ENCODE assay signal across 8 cellular contexts in the genomic region with DNA sequence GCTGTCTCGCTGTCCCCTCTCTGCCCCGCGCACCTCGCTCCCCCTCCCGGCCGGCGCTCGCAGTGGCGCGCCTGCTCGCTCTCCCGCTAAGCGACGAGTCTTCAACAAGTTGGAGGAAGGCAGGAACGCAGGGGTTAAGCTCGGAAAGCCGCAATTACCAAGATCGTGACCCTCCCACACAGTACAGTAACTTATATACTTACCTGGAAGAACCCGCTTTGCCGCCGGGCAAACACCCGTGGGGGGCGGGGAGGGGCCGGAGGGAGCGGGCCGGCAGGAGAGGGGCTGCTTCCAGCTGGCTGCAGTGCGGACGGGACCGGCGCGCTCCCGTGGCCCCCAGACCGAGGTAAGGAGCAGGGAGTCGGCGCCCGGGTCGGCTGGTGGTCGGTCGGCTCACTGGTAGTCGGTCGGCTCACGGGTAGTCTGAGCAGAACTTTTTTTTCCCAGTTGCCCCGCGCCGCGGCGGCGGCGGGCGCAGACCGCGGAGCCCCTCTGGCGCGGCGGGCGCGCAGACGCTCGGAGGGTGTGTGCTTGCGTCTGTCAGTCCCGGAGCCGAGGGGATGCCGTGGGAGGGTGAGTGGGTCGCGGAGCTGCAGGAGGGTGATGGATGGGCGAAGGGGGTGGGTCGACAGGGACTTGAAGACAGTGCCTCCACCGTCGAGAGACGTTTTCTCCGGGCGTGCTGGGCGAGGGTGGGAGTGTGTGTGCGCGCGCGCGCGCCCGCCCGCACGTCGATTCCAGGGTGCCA.
DNase-seq lines count a peak whose midpoint lies in the region; ATAC-seq and TF ChIP-seq lines count a peak whose summit lies in the region.

No MANE protein-coding gene starts in this region.

- no peaks in the 10 kb centered on the region for H3K9me3 ChIP-seq in mesenchymal stem cell (ENCODE audit: control insufficient read depth, low read length)
- no peaks in the 10 kb centered on the region for H3K9me3 ChIP-seq in thoracic aorta

- ATAC-seq in HG03103 (IDR thresholded peaks at IDR 0.05; ENCODE audit: low read depth, unreplicated experiment) (peak; percentile 55), SK-N-SH treated with all-trans-retinoic acid at 6 μM for 48 hours (peak; percentile 60), thoracic aorta (ENCODE audit: insufficient number of reproducible peaks, low FRiP score, low read depth) (no peak), HG02588 (IDR thresholded peaks at IDR 0.05; ENCODE audit: unreplicated experiment) (no peak)

- no peak overlapping the region for H2BK120ac ChIP-seq in mesenchymal stem cell (ENCODE audit: low read depth, low read length)

- intact Hi-C loops in dendritic cell treated with granulocyte-macrophage colony-stimulating factor and Interleukin-4, amounts not matched to agents 40 ng/mL and 50 ng/mL, for 4 days (cut with micrococcal nuclease) = no loop called here

- H3K27ac Mint-ChIP-seq in dendritic cell treated with granulocyte-macrophage colony-stimulating factor and Interleukin-4, amounts not matched to agents 40 ng/mL and 50 ng/mL, for 4 days = no peak overlapping the region

- H3K4me3 Mint-ChIP-seq in dendritic cell treated with granulocyte-macrophage colony-stimulating factor and Interleukin-4, amounts not matched to agents 40 ng/mL and 50 ng/mL, for 4 days = peak overlapping the region; percentile 54

- H3K4me3 ChIP-seq in mesenchymal stem cell (ENCODE audit: insufficient read depth in 1 of 2, low read depth in 1 of 2, low read length in 2 of 2) (peak overlapping the region; percentile 47 to 79), thoracic aorta (peak overlapping the region; percentile 74)

- under 1% methylated on average over 65 of the region's 83 CpGs for WGBS in mesenchymal stem cell

- peak overlapping the region; percentile 51 for H3K9ac ChIP-seq in mesenchymal stem cell (ENCODE audit: low read length)

- no peak overlapping the region for H3K4ac ChIP-seq in mesenchymal stem cell (ENCODE audit: low read depth in 1 of 2, low read length in 2 of 2)

- H3K36me3 Mint-ChIP-seq in dendritic cell treated with granulocyte-macrophage colony-stimulating factor and Interleukin-4, amounts not matched to agents 40 ng/mL and 50 ng/mL, for 4 days (ENCODE audit: low read depth) = no peaks in the 10 kb centered on the region

- no peak overlapping the region for H2BK5ac ChIP-seq in mesenchymal stem cell (ENCODE audit: low read depth, low read length, poor library complexity, severe bottlenecking)

- H3K27me3 Mint-ChIP-seq in dendritic cell treated with granulocyte-macrophage colony-stimulating factor and Interleukin-4, amounts not matched to agents 40 ng/mL and 50 ng/mL, for 4 days = peaks cover 98% of the 10 kb centered on the region

- no peak overlapping the region for H2BK12ac ChIP-seq in mesenchymal stem cell (ENCODE audit: low read length in 2 of 2)

- H3K27me3 ChIP-seq in mesenchymal stem cell (ENCODE audit: control insufficient read depth in 1 of 2, insufficient read depth in 1 of 2, low read length in 2 of 2) = peaks cover 86 to 98% of the 10 kb centered on the region in 2 experiments
- peaks cover 25% of the 10 kb centered on the region for H3K27me3 ChIP-seq in thoracic aorta (replicated peaks; ENCODE audit: insufficient read depth)

- no peak overlapping the region for H2BK15ac ChIP-seq in mesenchymal stem cell (ENCODE audit: low read depth, poor library complexity, severe bottlenecking)

- in situ Hi-C loops in G401 (cut with HindIII; ENCODE audit: low sequenced_read_pairs) = no loop called here

- H2AK5ac ChIP-seq in mesenchymal stem cell (ENCODE audit: low read length, severe bottlenecking) = no peak overlapping the region

- peaks cover 45% of the 10 kb centered on the region for H3K4me1 Mint-ChIP-seq in dendritic cell treated with granulocyte-macrophage colony-stimulating factor and Interleukin-4, amounts not matched to agents 40 ng/mL and 50 ng/mL, for 4 days (ENCODE audit: low read depth)

- H3K27ac ChIP-seq in mesenchymal stem cell (ENCODE audit: low read length, poor library complexity, severe bottlenecking) = no peak overlapping the region
- H3K27ac ChIP-seq in thoracic aorta = no peak overlapping the region

- no peak overlapping the region for H2AFZ ChIP-seq in mesenchymal stem cell (ENCODE audit: low read depth, low read length)

- H3K36me3 ChIP-seq in mesenchymal stem cell (ENCODE audit: control insufficient read depth in 1 of 2, insufficient read depth in 2 of 2, low read depth in 1 of 2, low read length in 2 of 2) = no peaks in the 10 kb centered on the region
- no peaks in the 10 kb centered on the region for H3K36me3 ChIP-seq in thoracic aorta

- H3K14ac ChIP-seq in mesenchymal stem cell (ENCODE audit: low read length in 2 of 2) = no peak overlapping the region

- peak overlapping the region; percentile 81 for H3K4me2 ChIP-seq in mesenchymal stem cell (ENCODE audit: low read length, poor library complexity, severe bottlenecking)

- TF ChIP-seq CTCF in thoracic aorta (IDR thresholded peaks at IDR 0.05) = no peak

- H3K18ac ChIP-seq in mesenchymal stem cell (ENCODE audit: low read depth in 1 of 2, low read length in 2 of 2) = no peak overlapping the region

- no peak overlapping the region for H4K91ac ChIP-seq in mesenchymal stem cell (ENCODE audit: low read length)

- peaks cover 42% of the 10 kb centered on the region for H3K4me1 ChIP-seq in mesenchymal stem cell (ENCODE audit: control insufficient read depth, insufficient read depth, low read depth, low read length)
- peaks cover 35 to 48% of the 10 kb centered on the region in 2 donors for H3K4me1 ChIP-seq in thoracic aorta (ENCODE audit: control insufficient read depth in 1 of 2, low read depth in 2 of 2)

- no peak overlapping the region for H3K23ac ChIP-seq in mesenchymal stem cell (ENCODE audit: low read length in 2 of 2)

- H4K8ac ChIP-seq in mesenchymal stem cell (ENCODE audit: low read length) = no peak overlapping the region

- no peaks in the 10 kb centered on the region for H3K9me3 Mint-ChIP-seq in dendritic cell treated with granulocyte-macrophage colony-stimulating factor and Interleukin-4, amounts not matched to agents 40 ng/mL and 50 ng/mL, for 4 days

- peak; percentile 52 for DNase-seq in G401 (ENCODE audit: low spot score)
- peak; percentile 57 for DNase-seq in mesenchymal stem cell
- DNase-seq in thoracic aorta (ENCODE audit: low spot score) = no peak
- no peak for DNase-seq in SKM-1 (lab: John Stamatoyannopoulos, UW; ENCODE audit: unreplicated experiment)

- H3K79me1 ChIP-seq in mesenchymal stem cell (replicated peaks; ENCODE audit: low read length, poor library complexity, severe bottlenecking) = no peaks in the 10 kb centered on the region

TF ChIP-seq in SK-N-SH treated with all-trans-retinoic acid at 6 μM for 48 hours, 23 proteins besides CTCF, POLR2A, EP300 and RAD21:
- TF ChIP-seq BACH2 (CRISPR knock-in tag; IDR thresholded peaks at IDR 0.05; ENCODE audit: borderline replicate concordance) (no peak), ZNF8 (CRISPR knock-in tag; IDR thresholded peaks at IDR 0.05) (no peak), ISL1 (CRISPR knock-in tag; IDR thresholded peaks at IDR 0.05) (no peak), ESRRG (CRISPR knock-in tag; IDR thresholded peaks at IDR 0.05) (no peak), ZNF565 (CRISPR knock-in tag; conservative IDR thresholded peaks at IDR 0.05; ENCODE audit: low read depth) (no peak), ZFP30 (CRISPR knock-in tag; IDR thresholded peaks at IDR 0.05) (no peak), GLIS3 (CRISPR knock-in tag; IDR thresholded peaks at IDR 0.05) (no peak), ARNTL (CRISPR knock-in tag; IDR thresholded peaks at IDR 0.05; ENCODE audit: borderline replicate concordance, low read depth) (no peak), TOX (CRISPR knock-in tag; IDR thresholded peaks at IDR 0.05; ENCODE audit: borderline replicate concordance) (no peak)
- TF ChIP-seq, protein P1, sequence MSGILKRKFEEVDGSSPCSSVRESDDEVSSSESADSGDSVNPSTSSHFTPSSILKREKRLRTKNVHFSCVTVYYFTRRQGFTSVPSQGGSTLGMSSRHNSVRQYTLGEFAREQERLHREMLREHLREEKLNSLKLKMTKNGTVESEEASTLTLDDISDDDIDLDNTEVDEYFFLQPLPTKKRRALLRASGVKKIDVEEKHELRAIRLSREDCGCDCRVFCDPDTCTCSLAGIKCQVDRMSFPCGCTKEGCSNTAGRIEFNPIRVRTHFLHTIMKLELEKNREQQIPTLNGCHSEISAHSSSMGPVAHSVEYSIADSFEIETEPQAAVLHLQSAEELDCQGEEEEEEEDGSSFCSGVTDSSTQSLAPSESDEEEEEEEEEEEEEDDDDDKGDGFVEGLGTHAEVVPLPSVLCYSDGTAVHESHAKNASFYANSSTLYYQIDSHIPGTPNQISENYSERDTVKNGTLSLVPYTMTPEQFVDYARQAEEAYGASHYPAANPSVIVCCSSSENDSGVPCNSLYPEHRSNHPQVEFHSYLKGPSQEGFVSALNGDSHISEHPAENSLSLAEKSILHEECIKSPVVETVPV (CRISPR knock-in tag; IDR thresholded peaks at IDR 0.05) = no peak
- TF ChIP-seq, protein P2, sequence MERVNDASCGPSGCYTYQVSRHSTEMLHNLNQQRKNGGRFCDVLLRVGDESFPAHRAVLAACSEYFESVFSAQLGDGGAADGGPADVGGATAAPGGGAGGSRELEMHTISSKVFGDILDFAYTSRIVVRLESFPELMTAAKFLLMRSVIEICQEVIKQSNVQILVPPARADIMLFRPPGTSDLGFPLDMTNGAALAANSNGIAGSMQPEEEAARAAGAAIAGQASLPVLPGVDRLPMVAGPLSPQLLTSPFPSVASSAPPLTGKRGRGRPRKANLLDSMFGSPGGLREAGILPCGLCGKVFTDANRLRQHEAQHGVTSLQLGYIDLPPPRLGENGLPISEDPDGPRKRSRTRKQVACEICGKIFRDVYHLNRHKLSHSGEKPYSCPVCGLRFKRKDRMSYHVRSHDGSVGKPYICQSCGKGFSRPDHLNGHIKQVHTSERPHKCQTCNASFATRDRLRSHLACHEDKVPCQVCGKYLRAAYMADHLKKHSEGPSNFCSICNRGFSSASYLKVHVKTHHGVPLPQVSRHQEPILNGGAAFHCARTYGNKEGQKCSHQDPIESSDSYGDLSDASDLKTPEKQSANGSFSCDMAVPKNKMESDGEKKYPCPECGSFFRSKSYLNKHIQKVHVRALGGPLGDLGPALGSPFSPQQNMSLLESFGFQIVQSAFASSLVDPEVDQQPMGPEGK (CRISPR knock-in tag; IDR thresholded peaks at IDR 0.05; ENCODE audit: borderline replicate concordance) = no peak

Comparison
In these comparisons a context has a peak if more than half of its experiments do, and no peak if none do; other contexts are left out.
1. DNase-seq: peak in G401 (single experiment) and mesenchymal stem cell (single experiment); none in thoracic aorta (single experiment) and SKM-1 (single experiment).
2. ATAC-seq: peak in HG03103 (single experiment) and SK-N-SH treated with all-trans-retinoic acid at 6 μM for 48 hours (single experiment); none in thoracic aorta (single experiment) and HG02588 (single experiment).